23 cellular contexts compared by ENCODE assay signal in genomic region chr12:52141306-52141705, GRCh38. TPM values are rescaled to one million over a fixed set of nuclear protein-coding genes. Genes with fewer than 3 reads are reported as not detected.
DNase-seq lines count a peak whose midpoint lies in the region; ATAC-seq, FAIRE-seq and TF ChIP-seq lines count a peak whose summit lies in the region.
"Had no signal": no experiment of that assay in that cellular context is flagged by ENCODE, and none has a peak within 500 bp of the region (broad histone marks: within the 10 kb centered on the region; RNA-seq: fewer than 3 reads in every experiment).

No MANE protein-coding gene starts in this region.

- no peak for TF ChIP-seq POLR2A in K562 (conservative IDR thresholded peaks at IDR 0.05)

- in situ Hi-C loops in K562 (cut with MboI): no loop called here

- 0% methylated on average over 4 of the region's 4 CpGs for WGBS in K562 (ENCODE audit: insufficient coverage, low coverage, missing lambda C conversion rate)

- H3K27me3 Mint-ChIP-seq in HFFc6 (ENCODE audit: insufficient read depth) (peaks cover 6% of the 10 kb centered on the region), nephron progenitor cell (ENCODE audit: low read depth, poor library complexity) (peaks cover 9% of the 10 kb centered on the region)

- H3K4me3 Mint-ChIP-seq in HFFc6: no peak overlapping the region
- H3K4me3 Mint-ChIP-seq in nephron progenitor cell: no peak overlapping the region
- H3K4me3 Mint-ChIP-seq: central memory CD8-positive, alpha-beta T cell had no signal

- POLR2A ChIA-PET in K562 (lab: Yijun Ruan, JAX): no interaction called here

- H3K9me1 ChIP-seq in K562 (ENCODE audit: control insufficient read depth, insufficient read depth, low read length): no peaks in the 10 kb centered on the region

- TF ChIP-seq CTCF in HFFc6 (IDR thresholded peaks at IDR 0.05) (peak; percentile 38), K562 (IDR thresholded peaks at IDR 0.05 in 2 of 3, conservative IDR thresholded peaks at IDR 0.05 in 1 of 3; ENCODE audit: insufficient read depth in 2 of 3, low read depth in 1 of 3, low read length in 3 of 3) (peak; percentile 23 to 32 (median 31); a peak in 3 of 6 replicates), nephron progenitor cell (IDR thresholded peaks at IDR 0.05) (peak; percentile 14)

- H3K36me3 ChIP-seq in K562 (ENCODE audit: control insufficient read depth, insufficient read depth, low read length): no peaks in the 10 kb centered on the region
- H3K36me3 ChIP-seq: right lobe of liver had no signal

- no peaks in the 10 kb centered on the region for H3K79me2 ChIP-seq in K562 (ENCODE audit: control insufficient read depth, insufficient read depth, low read length)
- H3K79me2 ChIP-seq: hepatocyte had no signal

- peaks cover 36% of the 10 kb centered on the region for H3K4me1 Mint-ChIP-seq in HFFc6 (ENCODE audit: low read depth)
- peaks cover 48% of the 10 kb centered on the region for H3K4me1 Mint-ChIP-seq in nephron progenitor cell
- H3K4me1 Mint-ChIP-seq: central memory CD8-positive, alpha-beta T cell had no signal

- no peaks in the 10 kb centered on the region for H3K9me3 ChIP-seq in K562 (replicated peaks; ENCODE audit: control insufficient read depth, insufficient read depth, low read depth, low read length)
- H3K9me3 ChIP-seq: Caco-2, right lobe of liver had no signal

- TF ChIP-seq RAD21 in K562 (CRISPR knock-in tag; conservative IDR thresholded peaks at IDR 0.05 in 1 of 2, IDR thresholded peaks at IDR 0.05 in 1 of 2): no peak

- ATAC-seq in K562 (peak; percentile 75), HG03457 (IDR thresholded peaks at IDR 0.05; ENCODE audit: unreplicated experiment) (no peak), GM19035 (IDR thresholded peaks at IDR 0.05; ENCODE audit: unreplicated experiment) (no peak)
- ATAC-seq: right lobe of liver had no signal

- DNase-seq in ELF-1 (ENCODE audit: low read depth, low spot score) (peak; percentile 38), HFFc6 (no peak), K562 (ENCODE audit: extremely low read depth in 1 of 4, low spot score in 3 of 4) (peak; percentile 34 to 57 (median 40)), nephron progenitor cell (no peak), NCI-H1092 (lab: John Stamatoyannopoulos, UW) (no peak)
- DNase-seq in activated naive CD4-positive, alpha-beta T cell (lab: John Stamatoyannopoulos, UW): no peak
- DNase-seq: activated CD4-positive, CD25-positive, alpha-beta regulatory T cell; Caco-2; midbrain; MM.1S; NCI-H187; NCI-H446 treated with DMSO at 0.1 percent for 48 hours; SIG-M5; stimulated activated CD4-positive, alpha-beta T cell treated with anti-CD3 and anti-CD28 coated beads, Interleukin-1b, Interleukin-23, amount 100 ng/mL, for 48 hours had no signal

- H3K4me2 ChIP-seq in K562 (ENCODE audit: insufficient read depth, low read length): no peak overlapping the region
- H3K4me2 ChIP-seq: hepatocyte had no signal

- H3K9ac ChIP-seq in K562 (ENCODE audit: insufficient read depth in 1 of 2, low read depth in 2 of 2, low read length in 2 of 2): no peak overlapping the region

- no peak overlapping the region for H3K27ac ChIP-seq in K562 (ENCODE audit: extremely low read depth, low read depth, low read length)
- H3K27ac ChIP-seq: hepatocyte, right lobe of liver had no signal

- CTCF ChIA-PET in K562 (lab: Yijun Ruan, JAX; ENCODE audit: low intra/inter-chr PET ratio): interaction anchor here (0.6 kb wide), 1 partner anchor 72 kb away, joined by 3 read pairs; no protein-coding TSS in a partner anchor

- H3K4me3 ChIP-seq in K562: no peak overlapping the region
- H3K4me3 ChIP-seq: hepatocyte, right lobe of liver had no signal

- BruUV-seq in K562 (replicated peaks; lab: Mats Ljungman, UMichigan): no TSS peak

- H2AFZ ChIP-seq in K562 (ENCODE audit: low read depth, low read length): no peak overlapping the region
- H2AFZ ChIP-seq: hepatocyte had no signal

- FAIRE-seq in K562 (lab: Jason Lieb, UNC): peak; percentile 23
- FAIRE-seq: H54, HTR-8/SVneo had no signal

- no peaks in the 10 kb centered on the region for H3K9me3 Mint-ChIP-seq in HFFc6
- no peaks in the 10 kb centered on the region for H3K9me3 Mint-ChIP-seq in nephron progenitor cell
- H3K9me3 Mint-ChIP-seq: central memory CD8-positive, alpha-beta T cell had no signal

- H3K27ac Mint-ChIP-seq in HFFc6 (no peak overlapping the region), nephron progenitor cell (peak overlapping the region; percentile 8)

- H3K36me3 Mint-ChIP-seq in HFFc6 (ENCODE audit: low read depth) (no peaks in the 10 kb centered on the region), nephron progenitor cell (ENCODE audit: low read depth) (no peaks in the 10 kb centered on the region)

- no peak for TF ChIP-seq EP300 in K562 (IDR thresholded peaks at IDR 0.05; ENCODE audit: low read length)

- peaks cover 0 to 15% of the 10 kb centered on the region in 2 experiments; a peak in 2 of 5 replicates for H3K4me1 ChIP-seq in K562 (replicated peaks in 1 of 2; ENCODE audit: control insufficient read depth in 2 of 2, insufficient read depth in 2 of 2, low read length in 2 of 2)
- H3K4me1 ChIP-seq: right lobe of liver had no signal

- no peaks in the 10 kb centered on the region; the same call in 1 of the 2 replicates for H4K20me1 ChIP-seq in K562 (replicated peaks; ENCODE audit: control insufficient read depth, insufficient read depth, low read length)

- peaks cover 18 to 30% of the 10 kb centered on the region in 2 experiments for H3K27me3 ChIP-seq in K562 (ENCODE audit: control insufficient read depth in 2 of 2, insufficient read depth in 2 of 2, low read length in 2 of 2)
- H3K27me3 ChIP-seq: hepatocyte, right lobe of liver had no signal

- intact Hi-C loops in K562 (cut with micrococcal nuclease): no loop called here

TF ChIP-seq in K562, 482 proteins besides CTCF, POLR2A, EP300 and RAD21:
- peak in 1 of 2 experiments; percentile 40 for TF ChIP-seq E2F6 (IDR thresholded peaks at IDR 0.05; ENCODE audit: borderline replicate concordance in 1 of 2, extremely low read depth in 1 of 2, insufficient read depth in 1 of 2, insufficient read length in 1 of 2, low read depth in 1 of 2, low read length in 1 of 2, poor library complexity in 1 of 2, severe bottlenecking in 1 of 2)
- no peak for TF ChIP-seq HNRNPLL (IDR thresholded peaks at IDR 0.05; ENCODE audit: low read depth, low read length, poor library complexity, severe bottlenecking)
- TF ChIP-seq MYC (IDR thresholded peaks at IDR 0.05; ENCODE audit: low read depth, low read length): 0 out of 2 replicates have a peak, but pooled peaks have one; percentile 24
- no peak for TF ChIP-seq MYC (CRISPR knock-in tag; IDR thresholded peaks at IDR 0.05; ENCODE audit: borderline replicate concordance, low read depth)

RNA-seq across cellular contexts. Expression of gene KRT80, which starts 50.5 kb away (rescaled TPM):
- 1 to 10 TPM; 2.3 to 3.7 (median 2.8) TPM for total RNA-seq in HFFc6 (2021; fragmentation: NEBNext Ultra II Directional; extraction: Animal tissue kit (Norgen Biotek cat#: 25700))
- not detected in 2 replicates for total RNA-seq in K562 (2011; cell fraction: chromatin; rRNA removed; ENCODE audit: low replicate concordance)
- total RNA-seq in K562 (2011; cell fraction: nucleolus; rRNA removed): not detected in 2 replicates
- not detected in 2 replicates for total RNA-seq in K562 (2011; cell fraction: nucleoplasm; rRNA removed)
- total RNA-seq in K562 (2014; rRNA removed) (not detected in 2 replicates), K562 (2014; rRNA removed; fragmentation: Illumina TruSeq; extraction: Trizol) (not detected in 2 replicates), K562 (2015; rRNA removed; fragmentation: Illumina TruSeq; extraction: Trizol) (not detected in 2 replicates), K562 (2021) (not detected in 2 replicates)
- polyA plus RNA-seq in K562 (2011; rRNA removed) (not detected in 2 replicates), K562 (2014; fragmentation: Illumina TruSeq; extraction: Trizol) (not detected in 2 replicates), K562 (2014; fragmentation: Nextera tagmentation; extraction: Ambion mirVana) (not detected), K562 (2014; rRNA removed) (not detected in 2 replicates)
- polyA plus RNA-seq in K562 (2011; cell fraction: cytosol; rRNA removed): not detected in 2 replicates
- not detected in 2 replicates for polyA plus RNA-seq in K562 (2011; cell fraction: nucleus; rRNA removed)
- not detected in 2 replicates for polyA plus RNA-seq in K562 (2012)
- not detected in 2 replicates for polyA minus RNA-seq in K562 (2011; rRNA and poly(A)+ RNA removed)
- 0.29 and 1.0 TPM in 2 replicates for polyA minus RNA-seq in K562 (2011; cell fraction: cytosol; rRNA and poly(A)+ RNA removed)
- polyA minus RNA-seq in K562 (2011; cell fraction: nucleus; rRNA and poly(A)+ RNA removed): 0.13 TPM in 1 of 2 replicates, not detected in the other
- total RNA-seq: subcutaneous adipose tissue; T-helper 2 cell treated with Interferon-gamma antibody and Interleukin-4, amounts not matched to agents 100 ng/mL and 5 ng/mL, for 36 hours had no signal

Comparison
In these comparisons a context has a peak if more than half of its experiments do, and no peak if none do; other contexts are left out.
1. DNase-seq: peak in ELF-1 (single experiment) and K562 (4 of 4); none in HFFc6 (single experiment), nephron progenitor cell (single experiment), activated naive CD4-positive, alpha-beta T cell (0 of 4) and NCI-H1092 (single experiment).
2. Peak in every context shown above with its lines, with median percentiles within 50 percentile points of each other: CTCF ChIP-seq.